Comparison of ENCODE assay signal across 10 cellular contexts in genomic region chr18:34647251-34647650, GRCh38.
DNase-seq lines count a peak whose midpoint lies in the region; ATAC-seq and TF ChIP-seq lines count a peak whose summit lies in the region.
"Had no signal": no experiment of that assay in that cellular context is flagged by ENCODE, and none has a peak within 500 bp of the region (broad histone marks: within the 10 kb centered on the region; RNA-seq: fewer than 3 reads in every experiment).

No MANE protein-coding gene starts in this region.

- in situ Hi-C loops in GM13976 (cut with MboI; ENCODE audit: low sequenced_read_pairs, unreplicated experiment), result no loop called here

- DNase-seq in CMK (ENCODE audit: low read depth) (peak; percentile 18), SK-N-DZ (ENCODE audit: low spot score) (peak; percentile 53), anterior cingulate cortex (lab: John Stamatoyannopoulos, UW) (no peak), DMS79 (lab: John Stamatoyannopoulos, UW) (no peak), DMS79 treated with DMSO at 0.1 percent for 48 hours (lab: John Stamatoyannopoulos, UW) (no peak), GM13976 (ENCODE audit: low spot score) (no peak)
- DNase-seq: activated CD4-positive, alpha-beta T cell treated with anti-CD3 and anti-CD28 coated beads for 48 hours had no signal

- ATAC-seq in GM19463 (IDR thresholded peaks at IDR 0.05; ENCODE audit: unreplicated experiment) (peak; percentile 76), HG03378 (IDR thresholded peaks at IDR 0.05; ENCODE audit: unreplicated experiment) (peak; percentile 62)
- ATAC-seq: left lobe of liver had no signal

- no peak for TF ChIP-seq CTCF in GM13976 (IDR thresholded peaks at IDR 0.05; ENCODE audit: borderline replicate concordance, control extremely low read depth, extremely low read depth, insufficient read depth, missing control alignments)

Comparison
In these comparisons a context has a peak if more than half of its experiments do, and no peak if none do; other contexts are left out.
1. DNase-seq: peak in CMK (single experiment) and SK-N-DZ (single experiment); none in anterior cingulate cortex (0 of 58), DMS79 (single experiment), DMS79 treated with DMSO at 0.1 percent for 48 hours (single experiment) and GM13976 (single experiment).